Comparison of ENCODE assay signal across 27 cellular contexts in the genomic region with DNA sequence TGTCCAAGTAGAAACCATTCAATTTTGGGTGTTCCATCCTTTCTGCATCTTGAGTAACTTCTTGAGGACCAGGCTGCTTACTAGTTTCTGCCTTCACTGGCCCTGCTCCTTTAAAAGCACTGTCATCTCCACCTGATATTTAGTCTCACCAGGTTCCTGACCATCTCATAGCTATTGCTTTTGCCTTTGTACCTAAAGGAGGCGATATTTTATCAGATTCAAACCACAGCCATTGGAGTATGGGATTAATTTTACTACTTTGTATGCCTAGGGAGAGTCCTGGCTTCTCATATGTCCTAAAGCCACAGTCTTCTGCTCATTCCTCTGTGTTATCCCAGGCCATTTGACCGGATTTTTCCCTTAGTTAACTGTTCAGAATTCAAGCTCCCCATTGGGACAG. TPM values are rescaled to one million over a fixed set of nuclear protein-coding genes. Genes with fewer than 3 reads are reported as not detected.
DNase-seq lines count a peak whose midpoint lies in the region; ATAC-seq, FAIRE-seq and TF ChIP-seq lines count a peak whose summit lies in the region.
"Had no signal": no experiment of that assay in that cellular context is flagged by ENCODE, and none has a peak within 500 bp of the region (broad histone marks: within the 10 kb centered on the region; RNA-seq: fewer than 3 reads in every experiment).

No MANE protein-coding gene starts in this region.

- H3K4me1 ChIP-seq in Loucy (ENCODE audit: insufficient read depth, low read length, poor library complexity, severe bottlenecking) (no peaks in the 10 kb centered on the region), mammary epithelial cell (ENCODE audit: insufficient read depth, low read length) (no peaks in the 10 kb centered on the region), mesendoderm (ENCODE audit: control insufficient read depth, low read depth, low read length) (no peaks in the 10 kb centered on the region), pancreas (no peaks in the 10 kb centered on the region), uterus (no peaks in the 10 kb centered on the region)
- H3K4me1 ChIP-seq: esophagus muscularis mucosa, gastrocnemius medialis, stomach, tibial nerve had no signal

- H4K5ac ChIP-seq in mesendoderm (ENCODE audit: low read length), result no peak overlapping the region

- H3K36me3 ChIP-seq in Loucy (ENCODE audit: insufficient read depth, low read length) (no peaks in the 10 kb centered on the region), mammary epithelial cell (ENCODE audit: insufficient read depth, low read length) (no peaks in the 10 kb centered on the region), mesendoderm (ENCODE audit: control insufficient read depth, insufficient read depth, low read length) (no peaks in the 10 kb centered on the region), pancreas (no peaks in the 10 kb centered on the region), uterus (no peaks in the 10 kb centered on the region)
- H3K36me3 ChIP-seq: esophagus muscularis mucosa, gastrocnemius medialis, stomach, tibial nerve, WERI-Rb-1 had no signal

- H4K8ac ChIP-seq in mesendoderm (ENCODE audit: low read depth, low read length), result no peak overlapping the region

- POLR2A ChIA-PET in RWPE1 (lab: Yijun Ruan, JAX; ENCODE audit: low non-redundant PET), result no interaction called here

- no peak overlapping the region for H2AK5ac ChIP-seq in mesendoderm (ENCODE audit: low read length)

- DNase-seq in NCI-H82 (lab: John Stamatoyannopoulos, UW), result peak; percentile 15
- DNase-seq in NCI-H82 treated with DMSO at 0.1 percent for 48 hours (lab: John Stamatoyannopoulos, UW; ENCODE audit: unreplicated experiment), result no peak
- DNase-seq in mammary epithelial cell, result peak; percentile 14
- DNase-seq in mesendoderm, result peak; percentile 21
- DNase-seq in pancreas, result no peak
- DNase-seq in RWPE1 (ENCODE audit: low spot score), result no peak
- no peak for DNase-seq in uterus
- DNase-seq: activated CD4-positive, alpha-beta T cell treated with anti-CD3 and anti-CD28 coated beads, Interleukin-2, amount 10 ng/mL, durations not matched to agents 7 days and 5 days; activated gamma-delta T cell treated with Interleukin-2 at 50 U/mL for 16 hours; activated T-cell treated with anti-CD3 and anti-CD28 coated beads, Interleukin-2, amount 50 U/mL, for 4 hours; AML-193; CD4-positive, alpha-beta memory T cell; cortex of kidney; effector memory CD8-positive, alpha-beta T cell; gastrocnemius medialis; mesenchymal stem cell; NCI-H1092 treated with DMSO at 0.1 percent for 48 hours; NCI-H2029; NCI-H524 treated with DMSO at 0.1 percent for 48 hours; stomach; WERI-Rb-1 had no signal

- no peak overlapping the region for H3K23ac ChIP-seq in mesendoderm (ENCODE audit: low read length)

- H3K4me3 ChIP-seq in Loucy (ENCODE audit: low read length, poor library complexity, severe bottlenecking), result no peak overlapping the region
- no peak overlapping the region for H3K4me3 ChIP-seq in mammary epithelial cell (replicated peaks in 1 of 3; ENCODE audit: insufficient read depth in 1 of 3, low read depth in 2 of 3, low read length in 3 of 3)
- H3K4me3 ChIP-seq in mesendoderm (ENCODE audit: low read length), result no peak overlapping the region
- H3K4me3 ChIP-seq in pancreas, result no peak overlapping the region
- H3K4me3 ChIP-seq in uterus, result no peak overlapping the region
- H3K4me3 ChIP-seq: esophagus muscularis mucosa, gastrocnemius medialis, stomach, tibial nerve had no signal

- no peak overlapping the region for H2BK5ac ChIP-seq in mesendoderm (ENCODE audit: low read length)

- FAIRE-seq in pancreas (lab: Jason Lieb, UNC), result no peak
- FAIRE-seq: astrocyte had no signal

- H3K27me3 ChIP-seq in Loucy (ENCODE audit: insufficient read depth, low read length, poor library complexity, severe bottlenecking) (no peaks in the 10 kb centered on the region), mammary epithelial cell (ENCODE audit: insufficient read depth, low read length) (peaks cover 1% of the 10 kb centered on the region), mesendoderm (ENCODE audit: insufficient read depth, low read length, poor library complexity) (no peaks in the 10 kb centered on the region), pancreas (no peaks in the 10 kb centered on the region), uterus (no peaks in the 10 kb centered on the region)
- H3K27me3 ChIP-seq: esophagus muscularis mucosa, gastrocnemius medialis, stomach, tibial nerve had no signal

- BruUV-seq in mammary epithelial cell (replicated peaks; lab: Mats Ljungman, UMichigan), result no TSS peak

- WGBS in mammary epithelial cell (ENCODE audit: low coverage, missing lambda C conversion rate), result 40% methylated on average over 2 of the region's 2 CpGs
- no CpG with 5 or more reads among the region's 2 CpGs for WGBS in mesendoderm (ENCODE audit: extremely low coverage, insufficient coverage, low lambda C conversion rate)
- 62 to 71% methylated on average over 2 of the region's 2 CpGs for WGBS in pancreas, 2 donors

- H3K79me2 ChIP-seq in Loucy (ENCODE audit: insufficient read depth, low read length), result no peaks in the 10 kb centered on the region
- no peaks in the 10 kb centered on the region for H3K79me2 ChIP-seq in mammary epithelial cell (ENCODE audit: insufficient read depth, low read length)
- no peaks in the 10 kb centered on the region for H3K79me2 ChIP-seq in mesendoderm (ENCODE audit: control insufficient read depth, insufficient read depth, low read length)

- in situ Hi-C loops in mammary epithelial cell (cut with MboI; ENCODE audit: low sequenced_read_pairs in 2 of 2), result no loop called here

- dilution Hi-C loops in mammary epithelial cell (cut with HindIII; ENCODE audit: low sequenced_read_pairs), result no loop called here

- ATAC-seq in pancreas, result no peak
- ATAC-seq: activated T-cell treated with anti-CD3 and anti-CD28 coated beads, Interleukin-2, amount 50 U/mL, for 4 hours; effector memory CD8-positive, alpha-beta T cell; gastrocnemius medialis; left lobe of liver; Right ventricle myocardium inferior had no signal

- H3K9me3 ChIP-seq in Loucy (ENCODE audit: insufficient read depth, low read depth, low read length) (no peaks in the 10 kb centered on the region), mammary epithelial cell (replicated peaks; ENCODE audit: insufficient read depth, low read length) (no peaks in the 10 kb centered on the region), pancreas (no peaks in the 10 kb centered on the region), uterus (no peaks in the 10 kb centered on the region)
- H3K9me3 ChIP-seq: gastrocnemius medialis, stomach had no signal

- H3K9ac ChIP-seq in Loucy (ENCODE audit: low read depth, low read length, poor library complexity, severe bottlenecking), result no peak overlapping the region
- H3K9ac ChIP-seq in mammary epithelial cell (ENCODE audit: insufficient read depth, low read length), result no peak overlapping the region
- no peak overlapping the region for H3K9ac ChIP-seq in mesendoderm (ENCODE audit: low read length)

- no peaks in the 10 kb centered on the region for H3K79me1 ChIP-seq in mesendoderm (ENCODE audit: low read length)

- CTCF ChIA-PET in mammary epithelial cell (lab: Charles Lee; ENCODE audit: low non-redundant PET) (no interaction called here), RWPE1 (lab: Yijun Ruan, JAX) (interaction anchor here (1.2 kb wide), 1 partner anchor 39 kb away, joined by 4 read pairs; no protein-coding TSS in a partner anchor)

- H2BK15ac ChIP-seq in mesendoderm (replicated peaks; ENCODE audit: low read depth), result no peak overlapping the region

- TF ChIP-seq CTCF in Loucy (conservative IDR thresholded peaks at IDR 0.05; ENCODE audit: low read length), result peak; percentile 20; the same call in 1 of the 2 replicates
- TF ChIP-seq CTCF in mammary epithelial cell (conservative IDR thresholded peaks at IDR 0.05 in 1 of 2, IDR thresholded peaks at IDR 0.05 in 1 of 2; ENCODE audit: extremely low read depth in 1 of 2, insufficient read depth in 1 of 2, low read depth in 1 of 2, low read length in 2 of 2), result peak; percentile 31 to 49
- no peak for TF ChIP-seq CTCF in pancreas (IDR thresholded peaks at IDR 0.05)
- no peak for TF ChIP-seq CTCF in RWPE1 (conservative IDR thresholded peaks at IDR 0.05; ENCODE audit: low read depth)
- TF ChIP-seq CTCF in uterus (IDR thresholded peaks at IDR 0.05), result no peak

- H3K27ac ChIP-seq in mammary epithelial cell (ENCODE audit: insufficient read depth, low read depth, low read length) (no peak overlapping the region), mesendoderm (ENCODE audit: low read depth, low read length) (no peak overlapping the region), pancreas (no peak overlapping the region), RWPE1 (no peak overlapping the region), uterus (no peak overlapping the region)
- H3K27ac ChIP-seq: esophagus muscularis mucosa, gastrocnemius medialis, stomach, tibial nerve, WERI-Rb-1 had no signal

- H3K56ac ChIP-seq in mesendoderm (ENCODE audit: low read length), result no peak overlapping the region

- H3K9me2 ChIP-seq in Loucy (replicated peaks; ENCODE audit: low read depth, low read length), result no peaks in the 10 kb centered on the region

- H3K4ac ChIP-seq in mesendoderm (ENCODE audit: low read depth, low read length), result no peak overlapping the region

- H2AFZ ChIP-seq in Loucy (ENCODE audit: low read length), result no peak overlapping the region
- no peak overlapping the region for H2AFZ ChIP-seq in mammary epithelial cell (ENCODE audit: low read depth, low read length)

- no peak overlapping the region for H3K18ac ChIP-seq in mesendoderm (ENCODE audit: low read length)

- H4K20me1 ChIP-seq in Loucy (ENCODE audit: insufficient read depth, low read length, poor library complexity, severe bottlenecking), result no peaks in the 10 kb centered on the region
- no peaks in the 10 kb centered on the region for H4K20me1 ChIP-seq in mammary epithelial cell (ENCODE audit: insufficient read depth, low read length)

- intact Hi-C loops in mammary epithelial cell (cut with micrococcal nuclease), result loop anchor here (1.0 to 10.0 kb wide), 2 partner anchors 69 to 134 kb away; partner anchors contain the start of gene TEX9
- intact Hi-C loops in pancreas (cut with DNase I), result no loop called here
- intact Hi-C loops in uterus (cut with DNase I; ENCODE audit: low total_unique reads), result no loop called here

- H3K4me2 ChIP-seq in Loucy (ENCODE audit: low read depth, low read length, poor library complexity, severe bottlenecking) (no peak overlapping the region), mammary epithelial cell (ENCODE audit: insufficient read depth, low read depth, low read length) (no peak overlapping the region), mesendoderm (ENCODE audit: low read length) (no peak overlapping the region)

- no peak overlapping the region for H2BK120ac ChIP-seq in mesendoderm (ENCODE audit: low read depth, low read length)

- no peak for TF ChIP-seq POLR2A in uterus (IDR thresholded peaks at IDR 0.05)

- H3F3A ChIP-seq in Loucy (ENCODE audit: low read depth), result no peaks in the 10 kb centered on the region

RNA-seq across cellular contexts. Expression of gene RFX7, which starts 51.8 kb away (rescaled TPM):
- 10 to 100 TPM; 14.7 to 32.4 TPM for total RNA-seq in mammary epithelial cell
- polyA plus RNA-seq in mammary epithelial cell, result 8.3 TPM
- polyA minus RNA-seq in mammary epithelial cell, result 34.0 TPM
- 18.5 TPM for polyA plus RNA-seq in mesendoderm (2013, experiment 1 of 2)
- 19.7 TPM for polyA plus RNA-seq in mesendoderm (2013, experiment 2 of 2)
- 10 to 100 TPM in 1 of 6 donors, 1 to 10 TPM in 5; 4.7 to 12.4 (median 6.4) TPM for total RNA-seq in pancreas
- polyA plus RNA-seq in pancreas, result 1 to 10 TPM; 1.3 to 2.1 TPM
- total RNA-seq in uterus, result 10 to 100 TPM in 2 of 4 donors, 1 to 10 TPM in 2; 3.1 to 22.9 (median 11.9) TPM

Comparison
In these comparisons a context has a peak if more than half of its experiments do, and no peak if none do; other contexts are left out.
1. DNase-seq: peak in NCI-H82 (single experiment), mammary epithelial cell (single experiment) and mesendoderm (single experiment); none in NCI-H82 treated with DMSO at 0.1 percent for 48 hours (single experiment), pancreas (0 of 6), RWPE1 (single experiment) and uterus (0 of 2).
2. CTCF ChIP-seq: peak in Loucy (single experiment) and mammary epithelial cell (2 of 2); none in pancreas (0 of 4), RWPE1 (single experiment) and uterus (0 of 4).